Comparison of ENCODE assay signal across 1 cellular context in genomic region chr2:142873850-142874287, GRCh38.
TF ChIP-seq lines count a peak whose summit lies in the region.

No MANE protein-coding gene starts in this region.

TF ChIP-seq in HepG2, 621 proteins besides CTCF, POLR2A, EP300 and RAD21 (continued from another document):
- TF ChIP-seq, protein P1, sequence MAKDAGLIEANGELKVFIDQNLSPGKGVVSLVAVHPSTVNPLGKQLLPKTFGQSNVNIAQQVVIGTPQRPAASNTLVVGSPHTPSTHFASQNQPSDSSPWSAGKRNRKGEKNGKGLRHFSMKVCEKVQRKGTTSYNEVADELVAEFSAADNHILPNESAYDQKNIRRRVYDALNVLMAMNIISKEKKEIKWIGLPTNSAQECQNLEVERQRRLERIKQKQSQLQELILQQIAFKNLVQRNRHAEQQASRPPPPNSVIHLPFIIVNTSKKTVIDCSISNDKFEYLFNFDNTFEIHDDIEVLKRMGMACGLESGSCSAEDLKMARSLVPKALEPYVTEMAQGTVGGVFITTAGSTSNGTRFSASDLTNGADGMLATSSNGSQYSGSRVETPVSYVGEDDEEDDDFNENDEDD (CRISPR knock-in tag; IDR thresholded peaks at IDR 0.05; ENCODE audit: borderline replicate concordance) = no peak
- TF ChIP-seq, protein P2, sequence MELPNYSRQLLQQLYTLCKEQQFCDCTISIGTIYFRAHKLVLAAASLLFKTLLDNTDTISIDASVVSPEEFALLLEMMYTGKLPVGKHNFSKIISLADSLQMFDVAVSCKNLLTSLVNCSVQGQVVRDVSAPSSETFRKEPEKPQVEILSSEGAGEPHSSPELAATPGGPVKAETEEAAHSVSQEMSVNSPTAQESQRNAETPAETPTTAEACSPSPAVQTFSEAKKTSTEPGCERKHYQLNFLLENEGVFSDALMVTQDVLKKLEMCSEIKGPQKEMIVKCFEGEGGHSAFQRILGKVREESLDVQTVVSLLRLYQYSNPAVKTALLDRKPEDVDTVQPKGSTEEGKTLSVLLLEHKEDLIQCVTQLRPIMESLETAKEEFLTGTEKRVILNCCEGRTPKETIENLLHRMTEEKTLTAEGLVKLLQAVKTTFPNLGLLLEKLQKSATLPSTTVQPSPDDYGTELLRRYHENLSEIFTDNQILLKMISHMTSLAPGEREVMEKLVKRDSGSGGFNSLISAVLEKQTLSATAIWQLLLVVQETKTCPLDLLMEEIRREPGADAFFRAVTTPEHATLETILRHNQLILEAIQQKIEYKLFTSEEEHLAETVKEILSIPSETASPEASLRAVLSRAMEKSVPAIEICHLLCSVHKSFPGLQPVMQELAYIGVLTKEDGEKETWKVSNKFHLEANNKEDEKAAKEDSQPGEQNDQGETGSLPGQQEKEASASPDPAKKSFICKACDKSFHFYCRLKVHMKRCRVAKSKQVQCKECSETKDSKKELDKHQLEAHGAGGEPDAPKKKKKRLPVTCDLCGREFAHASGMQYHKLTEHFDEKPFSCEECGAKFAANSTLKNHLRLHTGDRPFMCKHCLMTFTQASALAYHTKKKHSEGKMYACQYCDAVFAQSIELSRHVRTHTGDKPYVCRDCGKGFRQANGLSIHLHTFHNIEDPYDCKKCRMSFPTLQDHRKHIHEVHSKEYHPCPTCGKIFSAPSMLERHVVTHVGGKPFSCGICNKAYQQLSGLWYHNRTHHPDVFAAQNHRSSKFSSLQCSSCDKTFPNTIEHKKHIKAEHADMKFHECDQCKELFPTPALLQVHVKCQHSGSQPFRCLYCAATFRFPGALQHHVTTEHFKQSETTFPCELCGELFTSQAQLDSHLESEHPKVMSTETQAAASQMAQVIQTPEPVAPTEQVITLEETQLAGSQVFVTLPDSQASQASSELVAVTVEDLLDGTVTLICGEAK (IDR thresholded peaks at IDR 0.05) = peak; percentile 15; the same call in 1 of the 2 replicates
- TF ChIP-seq, protein P2 (CRISPR knock-in tag; IDR thresholded peaks at IDR 0.05) = no peak
- TF ChIP-seq CBFB (CRISPR knock-in tag; IDR thresholded peaks at IDR 0.05) = no peak
- no peak for TF ChIP-seq KDM5A (IDR thresholded peaks at IDR 0.05; ENCODE audit: borderline replicate concordance, low read length)
- no peak for TF ChIP-seq ZNF343 (CRISPR knock-in tag; IDR thresholded peaks at IDR 0.05)
- TF ChIP-seq, protein P3, sequence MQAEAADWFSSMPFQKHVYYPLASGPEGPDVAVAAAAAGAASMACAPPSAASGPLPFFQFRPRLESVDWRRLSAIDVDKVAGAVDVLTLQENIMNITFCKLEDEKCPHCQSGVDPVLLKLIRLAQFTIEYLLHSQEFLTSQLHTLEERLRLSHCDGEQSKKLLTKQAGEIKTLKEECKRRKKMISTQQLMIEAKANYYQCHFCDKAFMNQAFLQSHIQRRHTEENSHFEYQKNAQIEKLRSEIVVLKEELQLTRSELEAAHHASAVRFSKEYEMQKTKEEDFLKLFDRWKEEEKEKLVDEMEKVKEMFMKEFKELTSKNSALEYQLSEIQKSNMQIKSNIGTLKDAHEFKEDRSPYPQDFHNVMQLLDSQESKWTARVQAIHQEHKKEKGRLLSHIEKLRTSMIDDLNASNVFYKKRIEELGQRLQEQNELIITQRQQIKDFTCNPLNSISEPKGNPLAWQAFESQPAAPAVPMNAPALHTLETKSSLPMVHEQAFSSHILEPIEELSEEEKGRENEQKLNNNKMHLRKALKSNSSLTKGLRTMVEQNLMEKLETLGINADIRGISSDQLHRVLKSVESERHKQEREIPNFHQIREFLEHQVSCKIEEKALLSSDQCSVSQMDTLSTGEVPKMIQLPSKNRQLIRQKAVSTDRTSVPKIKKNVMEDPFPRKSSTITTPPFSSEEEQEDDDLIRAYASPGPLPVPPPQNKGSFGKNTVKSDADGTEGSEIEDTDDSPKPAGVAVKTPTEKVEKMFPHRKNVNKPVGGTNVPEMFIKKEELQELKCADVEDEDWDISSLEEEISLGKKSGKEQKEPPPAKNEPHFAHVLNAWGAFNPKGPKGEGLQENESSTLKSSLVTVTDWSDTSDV (CRISPR knock-in tag; IDR thresholded peaks at IDR 0.05) = no peak
- 0 out of 2 replicates have a peak, but pooled peaks have one; percentile 11 for TF ChIP-seq PLRG1 (conservative IDR thresholded peaks at IDR 0.05)
- TF ChIP-seq, protein P4, sequence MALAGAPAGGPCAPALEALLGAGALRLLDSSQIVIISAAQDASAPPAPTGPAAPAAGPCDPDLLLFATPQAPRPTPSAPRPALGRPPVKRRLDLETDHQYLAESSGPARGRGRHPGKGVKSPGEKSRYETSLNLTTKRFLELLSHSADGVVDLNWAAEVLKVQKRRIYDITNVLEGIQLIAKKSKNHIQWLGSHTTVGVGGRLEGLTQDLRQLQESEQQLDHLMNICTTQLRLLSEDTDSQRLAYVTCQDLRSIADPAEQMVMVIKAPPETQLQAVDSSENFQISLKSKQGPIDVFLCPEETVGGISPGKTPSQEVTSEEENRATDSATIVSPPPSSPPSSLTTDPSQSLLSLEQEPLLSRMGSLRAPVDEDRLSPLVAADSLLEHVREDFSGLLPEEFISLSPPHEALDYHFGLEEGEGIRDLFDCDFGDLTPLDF (CRISPR knock-in tag; IDR thresholded peaks at IDR 0.05) = no peak
- TF ChIP-seq SALL1 (CRISPR knock-in tag; IDR thresholded peaks at IDR 0.05) = no peak
- TF ChIP-seq YEATS4 (CRISPR knock-in tag; IDR thresholded peaks at IDR 0.05; ENCODE audit: borderline replicate concordance) = no peak
- TF ChIP-seq GPN1 (CRISPR knock-in tag; IDR thresholded peaks at IDR 0.05; ENCODE audit: borderline replicate concordance) = no peak
- TF ChIP-seq, protein P5, sequence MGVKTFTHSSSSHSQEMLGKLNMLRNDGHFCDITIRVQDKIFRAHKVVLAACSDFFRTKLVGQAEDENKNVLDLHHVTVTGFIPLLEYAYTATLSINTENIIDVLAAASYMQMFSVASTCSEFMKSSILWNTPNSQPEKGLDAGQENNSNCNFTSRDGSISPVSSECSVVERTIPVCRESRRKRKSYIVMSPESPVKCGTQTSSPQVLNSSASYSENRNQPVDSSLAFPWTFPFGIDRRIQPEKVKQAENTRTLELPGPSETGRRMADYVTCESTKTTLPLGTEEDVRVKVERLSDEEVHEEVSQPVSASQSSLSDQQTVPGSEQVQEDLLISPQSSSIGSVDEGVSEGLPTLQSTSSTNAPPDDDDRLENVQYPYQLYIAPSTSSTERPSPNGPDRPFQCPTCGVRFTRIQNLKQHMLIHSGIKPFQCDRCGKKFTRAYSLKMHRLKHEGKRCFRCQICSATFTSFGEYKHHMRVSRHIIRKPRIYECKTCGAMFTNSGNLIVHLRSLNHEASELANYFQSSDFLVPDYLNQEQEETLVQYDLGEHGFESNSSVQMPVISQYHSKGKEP (CRISPR knock-in tag; IDR thresholded peaks at IDR 0.05) = no peak
- TF ChIP-seq ZNF75D (CRISPR knock-in tag; IDR thresholded peaks at IDR 0.05; ENCODE audit: borderline replicate concordance) = no peak
- TF ChIP-seq, protein P6, sequence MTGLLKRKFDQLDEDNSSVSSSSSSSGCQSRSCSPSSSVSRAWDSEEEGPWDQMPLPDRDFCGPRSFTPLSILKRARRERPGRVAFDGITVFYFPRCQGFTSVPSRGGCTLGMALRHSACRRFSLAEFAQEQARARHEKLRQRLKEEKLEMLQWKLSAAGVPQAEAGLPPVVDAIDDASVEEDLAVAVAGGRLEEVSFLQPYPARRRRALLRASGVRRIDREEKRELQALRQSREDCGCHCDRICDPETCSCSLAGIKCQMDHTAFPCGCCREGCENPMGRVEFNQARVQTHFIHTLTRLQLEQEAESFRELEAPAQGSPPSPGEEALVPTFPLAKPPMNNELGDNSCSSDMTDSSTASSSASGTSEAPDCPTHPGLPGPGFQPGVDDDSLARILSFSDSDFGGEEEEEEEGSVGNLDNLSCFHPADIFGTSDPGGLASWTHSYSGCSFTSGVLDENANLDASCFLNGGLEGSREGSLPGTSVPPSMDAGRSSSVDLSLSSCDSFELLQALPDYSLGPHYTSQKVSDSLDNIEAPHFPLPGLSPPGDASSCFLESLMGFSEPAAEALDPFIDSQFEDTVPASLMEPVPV (CRISPR knock-in tag; IDR thresholded peaks at IDR 0.05) = no peak
- TF ChIP-seq TAF15 (IDR thresholded peaks at IDR 0.05; ENCODE audit: low read depth, low read length, poor library complexity, severe bottlenecking) = no peak
- TF ChIP-seq ZBTB42 (CRISPR knock-in tag; IDR thresholded peaks at IDR 0.05) = no peak
- no peak for TF ChIP-seq HOXA5 (CRISPR knock-in tag; IDR thresholded peaks at IDR 0.05)
- TF ChIP-seq ZNF264 (CRISPR knock-in tag; IDR thresholded peaks at IDR 0.05) = no peak
- TF ChIP-seq, protein P7, sequence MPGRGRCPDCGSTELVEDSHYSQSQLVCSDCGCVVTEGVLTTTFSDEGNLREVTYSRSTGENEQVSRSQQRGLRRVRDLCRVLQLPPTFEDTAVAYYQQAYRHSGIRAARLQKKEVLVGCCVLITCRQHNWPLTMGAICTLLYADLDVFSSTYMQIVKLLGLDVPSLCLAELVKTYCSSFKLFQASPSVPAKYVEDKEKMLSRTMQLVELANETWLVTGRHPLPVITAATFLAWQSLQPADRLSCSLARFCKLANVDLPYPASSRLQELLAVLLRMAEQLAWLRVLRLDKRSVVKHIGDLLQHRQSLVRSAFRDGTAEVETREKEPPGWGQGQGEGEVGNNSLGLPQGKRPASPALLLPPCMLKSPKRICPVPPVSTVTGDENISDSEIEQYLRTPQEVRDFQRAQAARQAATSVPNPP (CRISPR knock-in tag; IDR thresholded peaks at IDR 0.05) = no peak
- TF ChIP-seq NCOA5 (CRISPR knock-in tag; IDR thresholded peaks at IDR 0.05) = no peak
- no peak for TF ChIP-seq PPARG (CRISPR knock-in tag; conservative IDR thresholded peaks at IDR 0.05)
- TF ChIP-seq ZNF431 (CRISPR knock-in tag; IDR thresholded peaks at IDR 0.05; ENCODE audit: borderline replicate concordance, low read depth) = no peak
- TF ChIP-seq FOXA1 (IDR thresholded peaks at IDR 0.05) = no peak; the same call in 1 of the 2 replicates
- TF ChIP-seq FOXA1 (CRISPR knock-in tag; IDR thresholded peaks at IDR 0.05) = no peak
- no peak for TF ChIP-seq ZNF12 (CRISPR knock-in tag; IDR thresholded peaks at IDR 0.05)
- no peak for TF ChIP-seq ZNF331 (CRISPR knock-in tag; IDR thresholded peaks at IDR 0.05)
- TF ChIP-seq LCORL (IDR thresholded peaks at IDR 0.05) = no peak
- TF ChIP-seq LCORL (CRISPR knock-in tag; IDR thresholded peaks at IDR 0.05) = no peak
- no peak for TF ChIP-seq MBD4 (IDR thresholded peaks at IDR 0.05; ENCODE audit: borderline replicate concordance, low read length)
